9 cellular contexts compared by ENCODE assay signal in genomic region chr4:37682701-37683401, GRCh38. TPM values are rescaled to one million over a fixed set of nuclear protein-coding genes. Genes with fewer than 3 reads are reported as not detected.
DNase-seq lines count a peak whose midpoint lies in the region; ATAC-seq, FAIRE-seq and TF ChIP-seq lines count a peak whose summit lies in the region.
"Had no signal": no experiment of that assay in that cellular context is flagged by ENCODE, and none has a peak within 500 bp of the region (broad histone marks: within the 10 kb centered on the region; RNA-seq: fewer than 3 reads in every experiment).

No MANE protein-coding gene starts in this region.

- ATAC-seq in HG03460 (IDR thresholded peaks at IDR 0.05; ENCODE audit: unreplicated experiment) (peak; percentile 24), K562 (no peak)
- peak; percentile 17 for ATAC-seq in stimulated activated naive CD8-positive, alpha-beta T cell treated with anti-CD3 and anti-CD28 coated beads, Interleukin-15, amount 100 ng/mL, for 72 hours

- H3K4me3 Mint-ChIP-seq in activated naive CD4-positive, alpha-beta T cell treated with anti-CD3 and anti-CD28 coated beads for 36 hours: peak overlapping the region; percentile 48
- peak overlapping the region; percentile 74 to 75 for H3K4me3 Mint-ChIP-seq in stimulated activated naive CD8-positive, alpha-beta T cell treated with anti-CD3 and anti-CD28 coated beads, Interleukin-15, amount 100 ng/mL, for 72 hours

- DNase-seq in activated naive CD4-positive, alpha-beta T cell treated with anti-CD3 and anti-CD28 coated beads for 36 hours: peak; percentile 11
- no peak for DNase-seq in activated naive CD4-positive, alpha-beta T cell treated with anti-CD3 and anti-CD28 coated beads, Interleukin-2, amount 50 U/mL, for 16 hours
- no peak for DNase-seq in K562 (ENCODE audit: extremely low read depth in 1 of 4, low spot score in 3 of 4)
- no peak for DNase-seq in stimulated activated naive CD8-positive, alpha-beta T cell treated with anti-CD3 and anti-CD28 coated beads, Interleukin-15, amount 100 ng/mL, for 72 hours
- DNase-seq in substantia nigra (lab: John Stamatoyannopoulos, UW): no peak
- DNase-seq in SKM-1 treated with dmso at 0.1 percent for 144 hours (lab: John Stamatoyannopoulos, UW; ENCODE audit: unreplicated experiment): no peak
- no peak for DNase-seq in activated effector memory CD4-positive, alpha-beta T cell treated with Interleukin-2 at 50 U/mL for 16 hours

- in situ Hi-C loops in K562 (cut with MboI): no loop called here

- no peaks in the 10 kb centered on the region; a peak in 1 of 5 replicates for H3K27me3 ChIP-seq in K562 (ENCODE audit: control insufficient read depth in 2 of 2, insufficient read depth in 2 of 2, low read length in 2 of 2)

- 6% methylated on average over 7 of the region's 7 CpGs for WGBS in K562 (ENCODE audit: insufficient coverage, low coverage, missing lambda C conversion rate)

- no peak overlapping the region for H3K9ac ChIP-seq in K562 (ENCODE audit: insufficient read depth in 1 of 2, low read depth in 2 of 2, low read length in 2 of 2)

- FAIRE-seq in K562 (lab: Jason Lieb, UNC): no peak

- H3K27ac ChIP-seq in K562 (ENCODE audit: extremely low read depth, low read depth, low read length): no peak overlapping the region
- H3K27ac ChIP-seq in substantia nigra (ENCODE audit: low read depth, low read length, poor library complexity, severe bottlenecking): no peak overlapping the region
- H3K27ac ChIP-seq: C4-2B had no signal

- peak overlapping the region; percentile 59 for H3K27ac Mint-ChIP-seq in activated naive CD4-positive, alpha-beta T cell treated with anti-CD3 and anti-CD28 coated beads for 36 hours
- H3K27ac Mint-ChIP-seq in stimulated activated naive CD8-positive, alpha-beta T cell treated with anti-CD3 and anti-CD28 coated beads, Interleukin-15, amount 100 ng/mL, for 72 hours: peak overlapping the region; percentile 76 to 88

- no peaks in the 10 kb centered on the region for H3K79me2 ChIP-seq in K562 (ENCODE audit: control insufficient read depth, insufficient read depth, low read length)

- no peak for TF ChIP-seq RAD21 in K562 (CRISPR knock-in tag; conservative IDR thresholded peaks at IDR 0.05 in 1 of 2, IDR thresholded peaks at IDR 0.05 in 1 of 2)

- H3K9me3 Mint-ChIP-seq in activated naive CD4-positive, alpha-beta T cell treated with anti-CD3 and anti-CD28 coated beads for 36 hours: peaks cover 2% of the 10 kb centered on the region
- no peaks in the 10 kb centered on the region for H3K9me3 Mint-ChIP-seq in stimulated activated naive CD8-positive, alpha-beta T cell treated with anti-CD3 and anti-CD28 coated beads, Interleukin-15, amount 100 ng/mL, for 72 hours

- POLR2A ChIA-PET in K562 (lab: Yijun Ruan, JAX): interaction anchor here (0.6 kb wide), 1 partner anchor 321 kb away, joined by 4 read pairs; no protein-coding TSS in a partner anchor

- peaks cover 9 to 14% of the 10 kb centered on the region in 2 experiments; a peak in 4 of 5 replicates for H3K4me1 ChIP-seq in K562 (replicated peaks in 1 of 2; ENCODE audit: control insufficient read depth in 2 of 2, insufficient read depth in 2 of 2, low read length in 2 of 2)

- H3K27me3 Mint-ChIP-seq in activated naive CD4-positive, alpha-beta T cell treated with anti-CD3 and anti-CD28 coated beads for 36 hours (ENCODE audit: low read depth): no peaks in the 10 kb centered on the region
- H3K27me3 Mint-ChIP-seq in stimulated activated naive CD8-positive, alpha-beta T cell treated with anti-CD3 and anti-CD28 coated beads, Interleukin-15, amount 100 ng/mL, for 72 hours: no peaks in the 10 kb centered on the region

- H3K9me1 ChIP-seq in K562 (ENCODE audit: control insufficient read depth, insufficient read depth, low read length): no peaks in the 10 kb centered on the region

- intact Hi-C loops in activated naive CD4-positive, alpha-beta T cell treated with anti-CD3 and anti-CD28 coated beads for 36 hours (cut with micrococcal nuclease): loop anchor here (2.0 to 10.0 kb wide), 3 partner anchors 16 to 1122 kb away; partner anchors contain the start of gene TLR1
- intact Hi-C loops in K562 (cut with micrococcal nuclease): loop anchor here (10.0 kb wide), 1 partner anchor 78 kb away; no protein-coding TSS in a partner anchor

- H3K4me3 ChIP-seq in K562: no peak overlapping the region

- no peak for TF ChIP-seq EP300 in K562 (IDR thresholded peaks at IDR 0.05; ENCODE audit: low read length)

- CTCF ChIA-PET in activated naive CD4-positive, alpha-beta T cell treated with anti-CD3 and anti-CD28 coated beads for 36 hours (lab: Charles Lee): interaction anchor here (0.9 to 1.6 kb wide), 3 partner anchors 9 to 84 kb away, joined by 5 to 6 read pairs (median 5); no protein-coding TSS in a partner anchor
- CTCF ChIA-PET in K562 (lab: Yijun Ruan, JAX; ENCODE audit: low intra/inter-chr PET ratio): no interaction called here

- H4K20me1 ChIP-seq in K562 (replicated peaks; ENCODE audit: control insufficient read depth, insufficient read depth, low read length): no peaks in the 10 kb centered on the region

- H3K4me1 Mint-ChIP-seq in activated naive CD4-positive, alpha-beta T cell treated with anti-CD3 and anti-CD28 coated beads for 36 hours (ENCODE audit: low read depth): peaks cover 43% of the 10 kb centered on the region
- H3K4me1 Mint-ChIP-seq in stimulated activated naive CD8-positive, alpha-beta T cell treated with anti-CD3 and anti-CD28 coated beads, Interleukin-15, amount 100 ng/mL, for 72 hours: peaks cover 44% of the 10 kb centered on the region

- H2AFZ ChIP-seq in K562 (ENCODE audit: low read depth, low read length): no peak overlapping the region

- TF ChIP-seq POLR2A in K562 (conservative IDR thresholded peaks at IDR 0.05): no peak

- no peaks in the 10 kb centered on the region for H3K36me3 ChIP-seq in K562 (ENCODE audit: control insufficient read depth, insufficient read depth, low read length)

- no peak for TF ChIP-seq CTCF in K562 (IDR thresholded peaks at IDR 0.05 in 2 of 3, conservative IDR thresholded peaks at IDR 0.05 in 1 of 3; ENCODE audit: insufficient read depth in 2 of 3, low read depth in 1 of 3, low read length in 3 of 3)

- no TSS peak for BruUV-seq in K562 (replicated peaks; lab: Mats Ljungman, UMichigan)

- peaks cover 13% of the 10 kb centered on the region for H3K36me3 Mint-ChIP-seq in activated naive CD4-positive, alpha-beta T cell treated with anti-CD3 and anti-CD28 coated beads for 36 hours (ENCODE audit: low read depth)

- H3K4me2 ChIP-seq in K562 (ENCODE audit: insufficient read depth, low read length): no peak overlapping the region

- no peaks in the 10 kb centered on the region for H3K9me3 ChIP-seq in K562 (replicated peaks; ENCODE audit: control insufficient read depth, insufficient read depth, low read depth, low read length)

TF ChIP-seq in K562, 482 proteins besides CTCF, POLR2A, EP300 and RAD21:
- no peak for TF ChIP-seq BRF2 (IDR thresholded peaks at IDR 0.05; ENCODE audit: borderline replicate concordance, insufficient read depth, insufficient read length)
- TF ChIP-seq TBP (optimal IDR thresholded peaks at IDR 0.05; ENCODE audit: low read depth, low read length): no peak
- TF ChIP-seq PCBP1 (IDR thresholded peaks at IDR 0.05; ENCODE audit: low read depth, low read length, poor library complexity, severe bottlenecking): no peak
- no peak for TF ChIP-seq RBM17 (IDR thresholded peaks at IDR 0.05; ENCODE audit: borderline replicate concordance, low read depth, low read length)
- TF ChIP-seq MAFG (tag; conservative IDR thresholded peaks at IDR 0.05): no peak
- no peak for TF ChIP-seq ZNF24 (IDR thresholded peaks at IDR 0.05)
- 0 out of 2 replicates have a peak, but pooled peaks have one; percentile 12 for TF ChIP-seq JUND (IDR thresholded peaks at IDR 0.05; ENCODE audit: borderline replicate concordance, low read depth, low read length)
- TF ChIP-seq JUND (tag; IDR thresholded peaks at IDR 0.05; ENCODE audit: borderline replicate concordance, low read depth, low read length): no peak
- TF ChIP-seq FOSL1 (tag; conservative IDR thresholded peaks at IDR 0.05): peak; percentile 73

RNA-seq across cellular contexts. Expression of gene RELL1, which starts 3.3 kb away (rescaled TPM):
- total RNA-seq in activated naive CD4-positive, alpha-beta T cell treated with anti-CD3 and anti-CD28 coated beads for 36 hours: 10 to 100 TPM in 1 of 2 experiments, 1 to 10 TPM in 1; 8.7 to 10.3 TPM
- total RNA-seq in K562 (2011; cell fraction: chromatin; rRNA removed; ENCODE audit: low replicate concordance): 2.9 and 3.0 TPM in 2 replicates
- total RNA-seq in K562 (2011; cell fraction: nucleolus; rRNA removed): 2.3 and 4.3 TPM in 2 replicates
- 5.0 and 5.3 TPM in 2 replicates for total RNA-seq in K562 (2011; cell fraction: nucleoplasm; rRNA removed)
- total RNA-seq in K562 (2014; rRNA removed) (3.5 and 4.1 TPM in 2 replicates), K562 (2014; rRNA removed; fragmentation: Illumina TruSeq; extraction: Trizol) (1.5 and 1.9 TPM in 2 replicates), K562 (2015; rRNA removed; fragmentation: Illumina TruSeq; extraction: Trizol) (1.8 and 2.0 TPM in 2 replicates), K562 (2021) (2.0 and 2.3 TPM in 2 replicates)
- polyA plus RNA-seq in K562 (2011; rRNA removed) (0.75 and 1.2 TPM in 2 replicates), K562 (2014; fragmentation: Illumina TruSeq; extraction: Trizol) (0.52 and 0.61 TPM in 2 replicates), K562 (2014; fragmentation: Nextera tagmentation; extraction: Ambion mirVana) (under 1 TPM in 1 of 2 experiments, not detected in 1; 0.06 TPM), K562 (2014; rRNA removed) (1.4 and 1.8 TPM in 2 replicates)
- polyA plus RNA-seq in K562 (2011; cell fraction: cytosol; rRNA removed): 0.73 and 1.2 TPM in 2 replicates
- polyA plus RNA-seq in K562 (2011; cell fraction: nucleus; rRNA removed): 0.98 and 1.2 TPM in 2 replicates
- polyA plus RNA-seq in K562 (2012): 0.48 TPM in 2 replicates
- 3.3 and 3.4 TPM in 2 replicates for polyA minus RNA-seq in K562 (2011; rRNA and poly(A)+ RNA removed)
- 1.9 and 2.3 TPM in 2 replicates for polyA minus RNA-seq in K562 (2011; cell fraction: cytosol; rRNA and poly(A)+ RNA removed)
- polyA minus RNA-seq in K562 (2011; cell fraction: nucleus; rRNA and poly(A)+ RNA removed): 1.1 and 1.2 TPM in 2 replicates
